In genomic region chr9:71357346-71357745, GRCh38 we compare ENCODE assay signal across 27 cellular contexts.
"Had no signal": no experiment of that assay in that cellular context is flagged by ENCODE, and none has a peak within 500 bp of the region (broad histone marks: within the 10 kb centered on the region; RNA-seq: fewer than 3 reads in every experiment).

No MANE protein-coding gene starts in this region.

- H3K9me3 Mint-ChIP-seq: activated CD4-positive, alpha-beta T cell treated with anti-CD3 and anti-CD28 coated beads, Interleukin-2, amount 10 ng/mL, durations not matched to agents 7 days and 5 days; activated CD8-positive, alpha-beta T cell treated with anti-CD3 and anti-CD28 coated beads for 36 hours; activated T-cell treated with anti-CD3 and anti-CD28 coated beads, Interleukin-2, amount 50 U/mL, for 4 hours; activated T-helper 17 cell treated with anti-CD3 and anti-CD28 coated beads, Interleukin-2, amount 50 U/mL, for 72 hours had no signal

- H3K4me3 ChIP-seq: coronary artery, dorsolateral prefrontal cortex, heart right ventricle, left lung, lower lobe of right lung, right atrium auricular region, thoracic aorta had no signal

- H3K36me3 Mint-ChIP-seq: natural killer cell had no signal

- H3K4me3 Mint-ChIP-seq: activated CD4-positive, alpha-beta T cell treated with anti-CD3 and anti-CD28 coated beads, Interleukin-2, amount 10 ng/mL, durations not matched to agents 7 days and 5 days; activated CD8-positive, alpha-beta T cell treated with anti-CD3 and anti-CD28 coated beads for 36 hours; activated T-cell treated with anti-CD3 and anti-CD28 coated beads, Interleukin-2, amount 50 U/mL, for 4 hours; activated T-helper 17 cell treated with anti-CD3 and anti-CD28 coated beads, Interleukin-2, amount 50 U/mL, for 72 hours; natural killer cell had no signal

- H3K27ac Mint-ChIP-seq: activated CD4-positive, alpha-beta T cell treated with anti-CD3 and anti-CD28 coated beads, Interleukin-2, amount 10 ng/mL, durations not matched to agents 7 days and 5 days; activated CD8-positive, alpha-beta T cell treated with anti-CD3 and anti-CD28 coated beads for 36 hours; activated T-helper 17 cell treated with anti-CD3 and anti-CD28 coated beads, Interleukin-2, amount 50 U/mL, for 72 hours; natural killer cell had no signal

- H3K4me1 ChIP-seq: foreskin keratinocyte, heart right ventricle, left lung, lower lobe of right lung, right atrium auricular region had no signal

- H3K4me1 Mint-ChIP-seq: activated CD4-positive, alpha-beta T cell treated with anti-CD3 and anti-CD28 coated beads, Interleukin-2, amount 10 ng/mL, durations not matched to agents 7 days and 5 days; activated T-helper 17 cell treated with anti-CD3 and anti-CD28 coated beads, Interleukin-2, amount 50 U/mL, for 72 hours; natural killer cell had no signal

- FAIRE-seq: astrocyte, islet of Langerhans, urothelium cell line had no signal

- H3K36me3 ChIP-seq: brain microvascular endothelial cell, heart right ventricle, left lung, lower lobe of right lung, right atrium auricular region, thoracic aorta had no signal

- H3K27ac ChIP-seq: brain microvascular endothelial cell, coronary artery, dorsolateral prefrontal cortex, foreskin keratinocyte, heart right ventricle, left lung, lower lobe of right lung, right atrium auricular region, thoracic aorta had no signal

- H3K27me3 Mint-ChIP-seq: activated CD4-positive, alpha-beta T cell treated with anti-CD3 and anti-CD28 coated beads, Interleukin-2, amount 10 ng/mL, durations not matched to agents 7 days and 5 days; activated T-helper 17 cell treated with anti-CD3 and anti-CD28 coated beads, Interleukin-2, amount 50 U/mL, for 72 hours had no signal

- H3K9me3 ChIP-seq: heart right ventricle, left lung, lower lobe of right lung, right atrium auricular region, thoracic aorta had no signal

- H3K27me3 ChIP-seq: brain microvascular endothelial cell, dorsolateral prefrontal cortex, foreskin keratinocyte, heart right ventricle, left lung, right atrium auricular region had no signal

- ATAC-seq: activated CD8-positive, alpha-beta T cell treated with anti-CD3 and anti-CD28 coated beads for 36 hours; activated T-cell treated with anti-CD3 and anti-CD28 coated beads, Interleukin-2, amount 50 U/mL, for 4 hours; activated T-helper 17 cell treated with anti-CD3 and anti-CD28 coated beads, Interleukin-2, amount 50 U/mL, for 72 hours; esophagus mucosa; foreskin keratinocyte; heart right ventricle; left lung; lower lobe of right lung; natural killer cell; stimulated activated naive CD8-positive, alpha-beta T cell treated with anti-CD3 and anti-CD28 coated beads, Interleukin-15, Interleukin-2, amounts not matched to agents 100 U/mL and 50 U/mL, for 24 hours had no signal

- DNase-seq: activated CD4-positive, alpha-beta T cell treated with anti-CD3 and anti-CD28 coated beads for 1 hour; activated CD4-positive, alpha-beta T cell treated with anti-CD3 and anti-CD28 coated beads, Interleukin-2, amount 10 ng/mL, durations not matched to agents 7 days and 5 days; activated CD8-positive, alpha-beta T cell treated with anti-CD3 and anti-CD28 coated beads for 36 hours; activated gamma-delta T cell treated with Interleukin-2 at 50 U/mL for 16 hours; activated naive CD4-positive, alpha-beta T cell treated with anti-CD3 and anti-CD28 coated beads, Interleukin-2, amount 50 U/mL, for 16 hours; activated T-cell treated with anti-CD3 and anti-CD28 coated beads, Interleukin-2, amount 50 U/mL, for 4 hours; amniotic stem cell; brain microvascular endothelial cell; dorsolateral prefrontal cortex; foreskin keratinocyte; heart right ventricle; left lung; lower lobe of right lung; mesenchymal stem cell; natural killer cell; stimulated activated CD4-positive, alpha-beta T cell treated with anti-CD3 and anti-CD28 coated beads, Interleukin-4, amount 100 ng/mL, for 1 hour; stimulated activated naive CD8-positive, alpha-beta T cell treated with anti-CD3 and anti-CD28 coated beads, Interleukin-15, Interleukin-2, amounts not matched to agents 100 U/mL and 50 U/mL, for 24 hours; T-helper 2 cell; trophoblast cell had no signal
